In genomic region chr6:110529907-110530306, GRCh38 we compare ENCODE assay signal across 22 cellular contexts. TPM values are rescaled to one million over a fixed set of nuclear protein-coding genes. Genes with fewer than 3 reads are reported as not detected.
DNase-seq lines count a peak whose midpoint lies in the region; ATAC-seq and TF ChIP-seq lines count a peak whose summit lies in the region.
"Had no signal": no experiment of that assay in that cellular context is flagged by ENCODE, and none has a peak within 500 bp of the region (broad histone marks: within the 10 kb centered on the region; RNA-seq: fewer than 3 reads in every experiment).

No MANE protein-coding gene starts in this region.

- no peak overlapping the region for H2AFZ ChIP-seq in smooth muscle cell (ENCODE audit: low read depth)

- WGBS in smooth muscle cell (ENCODE audit: low lambda C conversion rate) = 49% methylated on average over 3 of the region's 3 CpGs

- H3K4me3 ChIP-seq in fibroblast of the aortic adventitia (ENCODE audit: low read depth, low read length) (no peak overlapping the region), smooth muscle cell (no peak overlapping the region), right atrium auricular region (no peak overlapping the region), mucosa of descending colon (no peak overlapping the region)
- H3K4me3 ChIP-seq: cardiac muscle cell, gastrocnemius medialis had no signal

- no peaks in the 10 kb centered on the region for H3K79me2 ChIP-seq in smooth muscle cell (ENCODE audit: low read depth)

- intact Hi-C loops in mucosa of descending colon (cut with DNase I, micrococcal nuclease) = no loop called here

- H3K27ac ChIP-seq in smooth muscle cell (ENCODE audit: low read depth) = peak overlapping the region; percentile 91
- no peak overlapping the region for H3K27ac ChIP-seq in right atrium auricular region
- H3K27ac ChIP-seq in substantia nigra (ENCODE audit: low read depth, low read length, poor library complexity, severe bottlenecking) = no peak overlapping the region
- H3K27ac ChIP-seq: cardiac muscle cell, gastrocnemius medialis had no signal

- no peaks in the 10 kb centered on the region for H3K36me3 ChIP-seq in smooth muscle cell (ENCODE audit: low read depth)
- no peaks in the 10 kb centered on the region for H3K36me3 ChIP-seq in right atrium auricular region
- H3K36me3 ChIP-seq in mucosa of descending colon (ENCODE audit: low read depth) = no peaks in the 10 kb centered on the region
- H3K36me3 ChIP-seq: cardiac muscle cell, gastrocnemius medialis had no signal

- TF ChIP-seq CTCF in fibroblast of the aortic adventitia (IDR thresholded peaks at IDR 0.05; ENCODE audit: insufficient read depth, low read length) (no peak), smooth muscle cell (IDR thresholded peaks at IDR 0.05; ENCODE audit: borderline replicate concordance, insufficient read depth, poor library complexity, severe bottlenecking) (no peak), right atrium auricular region (IDR thresholded peaks at IDR 0.05) (no peak), mucosa of descending colon (IDR thresholded peaks at IDR 0.05) (no peak)

- H3K4me1 ChIP-seq in smooth muscle cell (ENCODE audit: low read depth) = peaks cover 11% of the 10 kb centered on the region
- H3K4me1 ChIP-seq in right atrium auricular region = peaks cover 0 to 7% of the 10 kb centered on the region in 2 donors
- peaks cover 7% of the 10 kb centered on the region for H3K4me1 ChIP-seq in mucosa of descending colon (ENCODE audit: low read depth)

- ATAC-seq in mucosa of descending colon (no peak), GM19035 (IDR thresholded peaks at IDR 0.05; ENCODE audit: unreplicated experiment) (no peak)
- ATAC-seq: activated CD8-positive, alpha-beta T cell treated with anti-CD3 and anti-CD28 coated beads, Interleukin-2, amount 10 ng/mL, durations not matched to agents 7 days and 5 days; HCT116 had no signal

- peaks cover 15% of the 10 kb centered on the region for H3F3A ChIP-seq in smooth muscle cell (ENCODE audit: low read depth)

- H3K27me3 ChIP-seq in smooth muscle cell (ENCODE audit: low read depth) (no peaks in the 10 kb centered on the region), right atrium auricular region (no peaks in the 10 kb centered on the region)
- H3K27me3 ChIP-seq: cardiac muscle cell, gastrocnemius medialis had no signal

- DNase-seq in HCEC 1CT (peak; percentile 41), amniotic epithelial cell (ENCODE audit: low read depth) (peak; percentile 39), fibroblast of the aortic adventitia (ENCODE audit: low read depth) (peak; percentile 27), smooth muscle cell (lab: John Stamatoyannopoulos, UW; ENCODE audit: unreplicated experiment) (no peak), right atrium auricular region (ENCODE audit: low spot score) (no peak), substantia nigra (lab: John Stamatoyannopoulos, UW) (no peak), mucosa of descending colon (no peak)
- DNase-seq: activated B cell treated with CpG ODN at 0.5 μM for 24 hours; activated CD8-positive, alpha-beta T cell treated with anti-CD3 and anti-CD28 coated beads, Interleukin-2, amount 10 ng/mL, durations not matched to agents 7 days and 5 days; activated naive CD8-positive, alpha-beta T cell treated with anti-CD3 and anti-CD28 coated beads for 36 hours; C1 segment of cervical spinal cord; effector CD8-positive, alpha-beta T cell; gastrocnemius medialis; left ventricle myocardium superior; naive B cell; NCI-H187; SHP77 treated with DMSO at 0.1 percent for 48 hours had no signal

- no peak overlapping the region for H3K9ac ChIP-seq in smooth muscle cell (ENCODE audit: low read depth)

- no peaks in the 10 kb centered on the region for H4K20me1 ChIP-seq in smooth muscle cell (ENCODE audit: low read depth)

- H3K9me3 ChIP-seq in smooth muscle cell (replicated peaks; ENCODE audit: low read depth) (no peaks in the 10 kb centered on the region), right atrium auricular region (peaks cover 0 to 3% of the 10 kb centered on the region in 2 donors), mucosa of descending colon (peaks cover 2% of the 10 kb centered on the region)
- H3K9me3 ChIP-seq: gastrocnemius medialis had no signal

- peak overlapping the region; percentile 76 for H3K4me2 ChIP-seq in smooth muscle cell

RNA-seq across cellular contexts. Expression of gene SLC22A16, which starts 53.5 kb away (rescaled TPM):
- total RNA-seq in fibroblast of the aortic adventitia (ENCODE audit: low replicate concordance) (0.09 TPM in 1 of 2 replicates, not detected in the other), smooth muscle cell (not detected in 2 replicates), right atrium auricular region (not detected), mucosa of descending colon (under 1 TPM in 2 of 3 donors, not detected in 1; 0.16 to 0.46 TPM)
- polyA plus RNA-seq in smooth muscle cell = not detected in 2 replicates
- total RNA-seq: activated B cell treated with CpG ODN at 0.5 μM for 24 hours; activated CD8-positive, alpha-beta T cell treated with anti-CD3 and anti-CD28 coated beads, Interleukin-2, amount 10 ng/mL, durations not matched to agents 7 days and 5 days; activated naive CD8-positive, alpha-beta T cell treated with anti-CD3 and anti-CD28 coated beads for 36 hours; activated T-helper 1 cell treated with anti-CD3 and anti-CD28 coated beads, Interleukin-12 subunit alpha, Interleukin-12 subunit beta, Interleukin-2, Interleukin-4 antibody, amounts not matched to agents 30 ng/mL and 10 ng/mL and 1 ng/mL, durations not matched to agents 14 hours and 24 hours and 36 hours; cardiac muscle cell; gastrocnemius medialis; left ventricle myocardium superior; NCI-H460 had no signal
- polyA plus RNA-seq: cardiac muscle cell had no signal

Comparison
In these comparisons a context has a peak if more than half of its experiments do, and no peak if none do; other contexts are left out.
1. DNase-seq: peak in HCEC 1CT (single experiment), amniotic epithelial cell (single experiment) and fibroblast of the aortic adventitia (single experiment); none in smooth muscle cell (single experiment), right atrium auricular region (single experiment), substantia nigra (0 of 49) and mucosa of descending colon (0 of 3).